In genomic region chr14:33587761-33588160, GRCh38 we compare ENCODE assay signal across 17 cellular contexts.
DNase-seq lines count a peak whose midpoint lies in the region; ATAC-seq and TF ChIP-seq lines count a peak whose summit lies in the region.
"Had no signal": no experiment of that assay in that cellular context is flagged by ENCODE, and none has a peak within 500 bp of the region (broad histone marks: within the 10 kb centered on the region; RNA-seq: fewer than 3 reads in every experiment).

No MANE protein-coding gene starts in this region.

- no peak for TF ChIP-seq POLR2A in stomach (IDR thresholded peaks at IDR 0.05)

- no peak for TF ChIP-seq EP300 in stomach (IDR thresholded peaks at IDR 0.05)

- H3K4me1 ChIP-seq in RWPE2 (ENCODE audit: insufficient read depth, poor library complexity, severe bottlenecking) (peaks cover 23% of the 10 kb centered on the region), stomach (no peaks in the 10 kb centered on the region)
- H3K4me1 ChIP-seq: Caco-2 had no signal

- WGBS in stomach, 5 donors: 86 to 92% (median 89%) methylated on average over 5 of the region's 5 CpGs

- H3K4me3 ChIP-seq in AG10803 (ENCODE audit: low read length) (no peak overlapping the region), HFF-Myc (replicated peaks; ENCODE audit: low read depth, low read length) (no peak overlapping the region), RWPE2 (ENCODE audit: severe bottlenecking) (no peak overlapping the region), stomach (no peak overlapping the region)
- H3K4me3 ChIP-seq: BLaER1 treated with 17β-estradiol and CSF1 and Interleukin-3, amounts not matched to agents 10 nM and 100 nM had no signal

- intact Hi-C loops in stomach (cut with DNase I; ENCODE audit: low total_unique reads): no loop called here

- ATAC-seq in RWPE2 (ENCODE audit: low read depth): no peak
- ATAC-seq in HG03469 (IDR thresholded peaks at IDR 0.05; ENCODE audit: unreplicated experiment): no peak
- ATAC-seq: CD8-positive, alpha-beta T cell had no signal

- H3K27ac ChIP-seq in RWPE2 (ENCODE audit: poor library complexity, severe bottlenecking) (peak overlapping the region; percentile 91), stomach (no peak overlapping the region)
- H3K27ac ChIP-seq: BLaER1 treated with 17β-estradiol and CSF1 and Interleukin-3, amounts not matched to agents 10 nM and 100 nM; C4-2B had no signal

- DNase-seq in AG10803 (ENCODE audit: low read depth) (peak; percentile 18), HFF-Myc (ENCODE audit: extremely low read depth, low read depth) (peak; percentile 72), RWPE2 (ENCODE audit: low spot score) (no peak), stomach (no peak), T-helper 9 cell (no peak)
- DNase-seq: 8988T; ACHN; AML-193; Caco-2; Calu3; CD4-positive, alpha-beta T cell; CD8-positive, alpha-beta T cell; DMS79 treated with DMSO at 0.1 percent for 48 hours; GF-D8 had no signal

- TF ChIP-seq CTCF in AG10803 (conservative IDR thresholded peaks at IDR 0.05; ENCODE audit: low read length) (no peak), HFF-Myc (IDR thresholded peaks at IDR 0.05; ENCODE audit: low read depth, low read length, missing control alignments) (no peak), RWPE2 (IDR thresholded peaks at IDR 0.05; ENCODE audit: poor library complexity, severe bottlenecking) (no peak), stomach (IDR thresholded peaks at IDR 0.05) (no peak)

- H3K27me3 ChIP-seq in RWPE2 (ENCODE audit: insufficient read depth, poor library complexity, severe bottlenecking) (no peaks in the 10 kb centered on the region), stomach (no peaks in the 10 kb centered on the region)
- H3K27me3 ChIP-seq: BLaER1 treated with 17β-estradiol and CSF1 and Interleukin-3, amounts not matched to agents 10 nM and 100 nM had no signal

- H3K9me3 ChIP-seq in RWPE2 (ENCODE audit: severe bottlenecking) (no peaks in the 10 kb centered on the region), stomach (no peaks in the 10 kb centered on the region)
- H3K9me3 ChIP-seq: BLaER1 treated with 17β-estradiol and CSF1 and Interleukin-3, amounts not matched to agents 10 nM and 100 nM; Caco-2 had no signal

- H3K36me3 ChIP-seq in RWPE2 (ENCODE audit: low read depth) (no peaks in the 10 kb centered on the region), stomach (no peaks in the 10 kb centered on the region)
- H3K36me3 ChIP-seq: BLaER1 treated with 17β-estradiol and CSF1 and Interleukin-3, amounts not matched to agents 10 nM and 100 nM had no signal

Comparison
In these comparisons a context has a peak if more than half of its experiments do, and no peak if none do; other contexts are left out.
1. DNase-seq: peak in AG10803 (single experiment) and HFF-Myc (single experiment); none in RWPE2 (single experiment), stomach (single experiment) and T-helper 9 cell (single experiment).